10 cellular contexts compared by ENCODE assay signal in genomic region chr2:949384-949893, GRCh38. TPM values are rescaled to one million over a fixed set of nuclear protein-coding genes. Genes with fewer than 3 reads are reported as not detected.
DNase-seq lines count a peak whose midpoint lies in the region; ATAC-seq and TF ChIP-seq lines count a peak whose summit lies in the region.
"Had no signal": no experiment of that assay in that cellular context is flagged by ENCODE, and none has a peak within 500 bp of the region (broad histone marks: within the 10 kb centered on the region; RNA-seq: fewer than 3 reads in every experiment).

No MANE protein-coding gene starts in this region.

- peak overlapping the region; percentile 42 for H3K27ac ChIP-seq in A673 (ENCODE audit: low read depth, low read length, poor library complexity, severe bottlenecking)
- no peak overlapping the region for H3K27ac ChIP-seq in naive thymus-derived CD4-positive, alpha-beta T cell (ENCODE audit: low read depth, low read length)

- no peak for TF ChIP-seq CTCF in A673 (conservative IDR thresholded peaks at IDR 0.05; ENCODE audit: low read depth, low read length)
- no peak for TF ChIP-seq CTCF in HFFc6 (IDR thresholded peaks at IDR 0.05)
- TF ChIP-seq CTCF in MCF 10A (IDR thresholded peaks at IDR 0.05; ENCODE audit: unreplicated experiment) = no peak

- peaks cover 4% of the 10 kb centered on the region; the same call in 1 of the 2 replicates for H3K9me3 Mint-ChIP-seq in HFFc6
- peaks cover 6% of the 10 kb centered on the region for H3K9me3 Mint-ChIP-seq in MCF 10A (ENCODE audit: unreplicated experiment)
- H3K9me3 Mint-ChIP-seq in naive thymus-derived CD4-positive, alpha-beta T cell = peaks cover 0 to 12% (median 4%) of the 10 kb centered on the region in 11 donors

- CTCF ChIA-PET in A673 (lab: Charles Lee) = no interaction called here
- CTCF ChIA-PET in MCF 10A (lab: Yijun Ruan, JAX) = no interaction called here
- CTCF ChIA-PET in naive thymus-derived CD4-positive, alpha-beta T cell (lab: Charles Lee) = no interaction called here

- H3K4me3 ChIP-seq in A673 (ENCODE audit: low read depth, low read length, poor library complexity, severe bottlenecking) = peak overlapping the region; percentile 58
- H3K4me3 ChIP-seq in naive thymus-derived CD4-positive, alpha-beta T cell (ENCODE audit: low read length) = no peak overlapping the region

- H3K4me1 ChIP-seq in A673 (ENCODE audit: insufficient read depth, low read length, poor library complexity, severe bottlenecking) = peaks cover 6% of the 10 kb centered on the region
- H3K4me1 ChIP-seq in naive thymus-derived CD4-positive, alpha-beta T cell (ENCODE audit: control insufficient read depth in 2 of 2, insufficient read depth in 2 of 2, low read length in 2 of 2) = peaks cover 0 to 6% of the 10 kb centered on the region in 2 donors

- H3K36me3 ChIP-seq in A673 (ENCODE audit: insufficient read depth, low read length, poor library complexity, severe bottlenecking) = no peaks in the 10 kb centered on the region
- no peaks in the 10 kb centered on the region for H3K36me3 ChIP-seq in naive thymus-derived CD4-positive, alpha-beta T cell (ENCODE audit: control insufficient read depth in 2 of 3, insufficient read depth in 3 of 3, low read length in 3 of 3)

- H3K36me3 Mint-ChIP-seq in HFFc6 (ENCODE audit: low read depth) (no peaks in the 10 kb centered on the region), MCF 10A (ENCODE audit: insufficient read depth, unreplicated experiment) (no peaks in the 10 kb centered on the region)
- H3K36me3 Mint-ChIP-seq in naive thymus-derived CD4-positive, alpha-beta T cell = peaks cover 0 to 2% (median 0%) of the 10 kb centered on the region in 5 donors

- POLR2A ChIA-PET in A673 (lab: Charles Lee; ENCODE audit: low non-redundant PET) = no interaction called here
- POLR2A ChIA-PET in MCF 10A (lab: Yijun Ruan, JAX) = no interaction called here
- POLR2A ChIA-PET in naive thymus-derived CD4-positive, alpha-beta T cell (lab: Charles Lee) = interaction anchor here (0.7 kb wide), 1 partner anchor 161 kb away, joined by 3 read pairs; no protein-coding TSS in a partner anchor

- DNase-seq in A673 (ENCODE audit: low spot score) (no peak), HFFc6 (no peak), MCF 10A (ENCODE audit: unreplicated experiment) (no peak), NCI-H526 treated with DMSO at 0.1 percent for 48 hours (lab: John Stamatoyannopoulos, UW) (no peak), RKO (ENCODE audit: low spot score) (no peak), D341Med (ENCODE audit: low spot score) (no peak)
- DNase-seq in naive thymus-derived CD4-positive, alpha-beta T cell = no peak
- DNase-seq: anterior cingulate cortex had no signal

- BruUV-seq in A673 (replicated peaks; lab: Mats Ljungman, UMichigan) = no TSS peak
- BruUV-seq in MCF 10A (replicated peaks; lab: Mats Ljungman, UMichigan) = no TSS peak

- ATAC-seq in naive thymus-derived CD4-positive, alpha-beta T cell = no peak
- no peak for ATAC-seq in HG03442 (IDR thresholded peaks at IDR 0.05; ENCODE audit: unreplicated experiment)

- H3K27ac Mint-ChIP-seq in HFFc6 = no peak overlapping the region
- no peak overlapping the region for H3K27ac Mint-ChIP-seq in MCF 10A (ENCODE audit: low read depth, unreplicated experiment)
- no peak overlapping the region for H3K27ac Mint-ChIP-seq in naive thymus-derived CD4-positive, alpha-beta T cell

- H3K9me3 ChIP-seq in A673 (ENCODE audit: low read depth, low read length, poor library complexity, severe bottlenecking) = no peaks in the 10 kb centered on the region
- H3K9me3 ChIP-seq in naive thymus-derived CD4-positive, alpha-beta T cell (ENCODE audit: control insufficient read depth in 2 of 3, low read length in 3 of 3) = peaks cover 0 to 4% (median 0%) of the 10 kb centered on the region in 3 experiments

- H3K4me1 Mint-ChIP-seq in HFFc6 (ENCODE audit: low read depth) (peaks cover 8% of the 10 kb centered on the region), MCF 10A (ENCODE audit: insufficient read depth, unreplicated experiment) (no peaks in the 10 kb centered on the region)
- H3K4me1 Mint-ChIP-seq in naive thymus-derived CD4-positive, alpha-beta T cell = peaks cover 13 to 34% (median 26%) of the 10 kb centered on the region in 7 donors

- intact Hi-C loops in A673 (cut with micrococcal nuclease; ENCODE audit: unreplicated experiment) = no loop called here
- intact Hi-C loops in MCF 10A (cut with micrococcal nuclease) = no loop called here
- intact Hi-C loops in naive thymus-derived CD4-positive, alpha-beta T cell (cut with micrococcal nuclease) = loop anchor here in 1 of 2 donors (2.0 kb wide), 1 partner anchor 273 kb away; the partner anchor contains the start of gene TMEM18

- H3K4me3 Mint-ChIP-seq in HFFc6 (peak overlapping the region; percentile 68), MCF 10A (ENCODE audit: unreplicated experiment) (peak overlapping the region; percentile 19)
- peak overlapping the region; percentile 65 to 89 (median 80) for H3K4me3 Mint-ChIP-seq in naive thymus-derived CD4-positive, alpha-beta T cell

- H3K27me3 Mint-ChIP-seq in HFFc6 (ENCODE audit: insufficient read depth) = peaks cover 18% of the 10 kb centered on the region
- peaks cover 11% of the 10 kb centered on the region for H3K27me3 Mint-ChIP-seq in MCF 10A (ENCODE audit: insufficient read depth, unreplicated experiment)
- peaks cover 26 to 47% (median 40%) of the 10 kb centered on the region in 5 donors for H3K27me3 Mint-ChIP-seq in naive thymus-derived CD4-positive, alpha-beta T cell

- peaks cover 20% of the 10 kb centered on the region for H3K27me3 ChIP-seq in A673 (replicated peaks; ENCODE audit: insufficient read depth, low read depth, low read length, poor library complexity)
- H3K27me3 ChIP-seq in naive thymus-derived CD4-positive, alpha-beta T cell (ENCODE audit: control insufficient read depth in 2 of 2, insufficient read depth in 2 of 2, low read length in 2 of 2) = peaks cover 0 to 5% of the 10 kb centered on the region in 2 donors

RNA-seq across cellular contexts. Expression of gene SNTG2, which starts 1.2 kb away (rescaled TPM):
- total RNA-seq in A673 (2021) = 3.7 and 3.8 TPM in 2 replicates
- not detected for total RNA-seq in HFFc6 (2021; fragmentation: NEBNext Ultra II Directional; extraction: Animal tissue kit (Norgen Biotek cat#: 25700))
- total RNA-seq in MCF 10A (2022) = not detected in 2 replicates
- 1 to 10 TPM in 4 of 5 experiments, not detected in 1; 2.5 to 4.9 (median 3.6) TPM for total RNA-seq in naive thymus-derived CD4-positive, alpha-beta T cell
- under 1 TPM in 1 of 2 donors, not detected in 1; 0.26 TPM for polyA plus RNA-seq in naive thymus-derived CD4-positive, alpha-beta T cell
- total RNA-seq: RPMI7951 had no signal

Comparison
In these comparisons a context has a peak if more than half of its experiments do, and no peak if none do; other contexts are left out.
1. H3K4me3 Mint-ChIP-seq: peak in every context shown above with its lines; median percentile 80 in naive thymus-derived CD4-positive, alpha-beta T cell; 68 in HFFc6; 19 in MCF 10A.